In genomic region chr3:188442430-188442829, GRCh38 we compare ENCODE assay signal across 15 cellular contexts.
"Had no signal": no experiment of that assay in that cellular context is flagged by ENCODE, and none has a peak within 500 bp of the region (broad histone marks: within the 10 kb centered on the region; RNA-seq: fewer than 3 reads in every experiment).

No MANE protein-coding gene starts in this region.

- H3K4me3 Mint-ChIP-seq: activated CD4-positive, alpha-beta T cell treated with anti-CD3 and anti-CD28 coated beads, Interleukin-2, amount 10 ng/mL, durations not matched to agents 24 days and 14 days; endodermal cell had no signal

- H3K4me3 ChIP-seq: gastrocnemius medialis, heart right ventricle, lung, pancreas, tibial nerve, vagina had no signal

- H3K36me3 ChIP-seq: gastrocnemius medialis, pancreas, tibial nerve, vagina had no signal

- H3K9me3 ChIP-seq: gastrocnemius medialis, pancreas, tibial nerve, vagina had no signal

- DNase-seq: activated CD4-positive, alpha-beta T cell treated with anti-CD3 and anti-CD28 coated beads, Interleukin-2, amount 10 ng/mL, durations not matched to agents 24 days and 14 days; activated CD4-positive, CD25-positive, alpha-beta regulatory T cell; activated naive CD4-positive, alpha-beta T cell; activated T-cell treated with anti-CD3 and anti-CD28 coated beads for 4 hours; endodermal cell; gastrocnemius medialis; heart right ventricle; left colon; pancreas; stimulated activated CD4-positive, alpha-beta T cell treated with anti-CD3 and anti-CD28 coated beads, Interleukin-1b, Interleukin-23, amount 100 ng/mL, for 48 hours; T-helper 2 cell had no signal

- H3K27me3 Mint-ChIP-seq: activated CD4-positive, alpha-beta T cell treated with anti-CD3 and anti-CD28 coated beads, Interleukin-2, amount 10 ng/mL, durations not matched to agents 24 days and 14 days had no signal

- ATAC-seq: gastrocnemius medialis, heart right ventricle, left colon, pancreas, sciatic nerve had no signal

- H3K27me3 ChIP-seq: gastrocnemius medialis, heart right ventricle, pancreas, tibial nerve, vagina had no signal

- H3K27ac ChIP-seq: gastrocnemius medialis, heart right ventricle, pancreas, tibial nerve, vagina had no signal

- H3K27ac Mint-ChIP-seq: activated CD4-positive, alpha-beta T cell treated with anti-CD3 and anti-CD28 coated beads, Interleukin-2, amount 10 ng/mL, durations not matched to agents 24 days and 14 days; endodermal cell had no signal
